Comparison of ENCODE assay signal across 14 cellular contexts in genomic region chr2:25372405-25373268, GRCh38. TPM values are rescaled to one million over a fixed set of nuclear protein-coding genes. Genes with fewer than 3 reads are reported as not detected.
A peak's percentile ranks its signal among the peaks of the same experiment; 100 is the strongest.
DNase-seq lines count a peak whose midpoint lies in the region; ATAC-seq and TF ChIP-seq lines count a peak whose summit lies in the region.
"Had no signal": no experiment of that assay in that cellular context is flagged by ENCODE, and none has a peak within 500 bp of the region (broad histone marks: within the 10 kb centered on the region; RNA-seq: fewer than 3 reads in every experiment).

No MANE protein-coding gene starts in this region.

- peak overlapping the region; percentile 86 for H3K27ac Mint-ChIP-seq in stimulated activated effector memory CD8-positive, alpha-beta T cell treated with anti-CD3 and anti-CD28 coated beads, Interleukin-12 subunit alpha, Interleukin-12 subunit beta, amount 100 ng/mL, for 72 hours
- peak overlapping the region in 2 of 7 donors; percentile 20 to 46 for H3K27ac Mint-ChIP-seq in CD14-positive monocyte

- H3K9me3 ChIP-seq in A673 (ENCODE audit: low read depth, low read length, poor library complexity, severe bottlenecking): no peaks in the 10 kb centered on the region
- H3K9me3 ChIP-seq: left ventricle myocardium inferior, ovary had no signal

- intact Hi-C loops in A673 (cut with micrococcal nuclease; ENCODE audit: unreplicated experiment) (no loop called here), CD14-positive monocyte (cut with micrococcal nuclease) (no loop called here)

- CTCF ChIA-PET in A673 (lab: Charles Lee): interaction anchor here (0.6 kb wide), 1 partner anchor 11 kb away, joined by 3 read pairs; no protein-coding TSS in a partner anchor

- H3K36me3 Mint-ChIP-seq in stimulated activated effector memory CD8-positive, alpha-beta T cell treated with anti-CD3 and anti-CD28 coated beads, Interleukin-12 subunit alpha, Interleukin-12 subunit beta, amount 100 ng/mL, for 72 hours: peaks cover 6% of the 10 kb centered on the region
- H3K36me3 Mint-ChIP-seq in CD14-positive monocyte: no peaks in the 10 kb centered on the region

- H3K36me3 ChIP-seq in A673 (ENCODE audit: insufficient read depth, low read length, poor library complexity, severe bottlenecking): no peaks in the 10 kb centered on the region
- H3K36me3 ChIP-seq: left ventricle myocardium inferior, ovary had no signal

- H3K4me3 ChIP-seq in A673 (ENCODE audit: low read depth, low read length, poor library complexity, severe bottlenecking): no peak overlapping the region
- H3K4me3 ChIP-seq: left ventricle myocardium inferior, ovary had no signal

- H3K4me1 ChIP-seq in A673 (ENCODE audit: insufficient read depth, low read length, poor library complexity, severe bottlenecking): peaks cover 13% of the 10 kb centered on the region

- TF ChIP-seq CTCF in A673 (conservative IDR thresholded peaks at IDR 0.05; ENCODE audit: low read depth, low read length) (no peak), CD14-positive monocyte (IDR thresholded peaks at IDR 0.05) (no peak)

- ATAC-seq in left lobe of liver: no peak
- no peak for ATAC-seq in stimulated activated effector memory CD8-positive, alpha-beta T cell treated with anti-CD3 and anti-CD28 coated beads, Interleukin-12 subunit alpha, Interleukin-12 subunit beta, amount 100 ng/mL, for 72 hours

- peaks cover 6 to 12% (median 8%) of the 10 kb centered on the region in 3 donors for H3K27me3 Mint-ChIP-seq in CD14-positive monocyte (ENCODE audit: low read depth in 3 of 3)

- no peaks in the 10 kb centered on the region for H3K9me3 Mint-ChIP-seq in stimulated activated effector memory CD8-positive, alpha-beta T cell treated with anti-CD3 and anti-CD28 coated beads, Interleukin-12 subunit alpha, Interleukin-12 subunit beta, amount 100 ng/mL, for 72 hours
- no peaks in the 10 kb centered on the region for H3K9me3 Mint-ChIP-seq in CD14-positive monocyte

- no TSS peak for BruUV-seq in A673 (replicated peaks; lab: Mats Ljungman, UMichigan)

- peaks cover 21% of the 10 kb centered on the region for H3K4me1 Mint-ChIP-seq in stimulated activated effector memory CD8-positive, alpha-beta T cell treated with anti-CD3 and anti-CD28 coated beads, Interleukin-12 subunit alpha, Interleukin-12 subunit beta, amount 100 ng/mL, for 72 hours
- peaks cover 17% of the 10 kb centered on the region for H3K4me1 Mint-ChIP-seq in CD14-positive monocyte

- peak; percentile 55 for DNase-seq in activated CD8-positive, alpha-beta memory T cell treated with anti-CD3 and anti-CD28 coated beads for 24 hours
- no peak for DNase-seq in activated CD8-positive, alpha-beta memory T cell treated with anti-CD3 and anti-CD28 coated beads, Interleukin-2, amount 50 U/mL, for 4 hours
- DNase-seq in activated CD8-positive, alpha-beta memory T cell treated with anti-CD3 and anti-CD28 coated beads, Interleukin-2, amount 50 U/mL, for 48 hours: peak; percentile 41
- DNase-seq in left lobe of liver (ENCODE audit: low spot score): peak; percentile 45
- DNase-seq in stimulated activated effector memory CD8-positive, alpha-beta T cell treated with anti-CD3 and anti-CD28 coated beads, Interleukin-12 subunit alpha, Interleukin-12 subunit beta, amount 100 ng/mL, for 72 hours (ENCODE audit: low spot score in 2 of 2): no peak
- DNase-seq in foreskin melanocyte: no peak
- no peak for DNase-seq in A673 (ENCODE audit: low spot score)
- no peak for DNase-seq in CD14-positive monocyte (ENCODE audit: low spot score)
- DNase-seq: HCEC 1CT; left ventricle myocardium inferior; NK-92 treated with Interleukin-12 subunit alpha and Interleukin-12 subunit beta, amount 100 ng/mL, for 24 hours; stimulated activated CD4-positive, alpha-beta T cell treated with anti-CD3 and anti-CD28 coated beads, Interleukin-2, amount 100 ng/mL, for 24 hours; stimulated activated naive CD4-positive, alpha-beta T cell treated with Interleukin-2 at 50 U/mL for 16 hours had no signal

- no peak overlapping the region for H3K4me3 Mint-ChIP-seq in stimulated activated effector memory CD8-positive, alpha-beta T cell treated with anti-CD3 and anti-CD28 coated beads, Interleukin-12 subunit alpha, Interleukin-12 subunit beta, amount 100 ng/mL, for 72 hours
- H3K4me3 Mint-ChIP-seq in CD14-positive monocyte: no peak overlapping the region

- H3K27ac ChIP-seq in A673 (ENCODE audit: low read depth, low read length, poor library complexity, severe bottlenecking): no peak overlapping the region
- H3K27ac ChIP-seq: ovary had no signal

- no peaks in the 10 kb centered on the region for H3K27me3 ChIP-seq in A673 (replicated peaks; ENCODE audit: insufficient read depth, low read depth, low read length, poor library complexity)
- H3K27me3 ChIP-seq: ovary had no signal

- POLR2A ChIA-PET in A673 (lab: Charles Lee; ENCODE audit: low non-redundant PET): no interaction called here

RNA-seq across cellular contexts. Expression of gene DNMT3A, which starts 30.9 kb away (rescaled TPM):
- total RNA-seq in left lobe of liver (8.3 TPM), A673 (2021) (109 and 123 TPM in 2 replicates)
- 1 to 10 TPM; 1.7 to 2.7 TPM for polyA plus RNA-seq in CD14-positive monocyte

Comparison
In these comparisons a context has a peak if more than half of its experiments do, and no peak if none do; other contexts are left out.
1. DNase-seq: peak in activated CD8-positive, alpha-beta memory T cell treated with anti-CD3 and anti-CD28 coated beads for 24 hours (single experiment), activated CD8-positive, alpha-beta memory T cell treated with anti-CD3 and anti-CD28 coated beads, Interleukin-2, amount 50 U/mL, for 48 hours (single experiment) and left lobe of liver (single experiment); none in activated CD8-positive, alpha-beta memory T cell treated with anti-CD3 and anti-CD28 coated beads, Interleukin-2, amount 50 U/mL, for 4 hours (single experiment), stimulated activated effector memory CD8-positive, alpha-beta T cell treated with anti-CD3 and anti-CD28 coated beads, Interleukin-12 subunit alpha, Interleukin-12 subunit beta, amount 100 ng/mL, for 72 hours (0 of 2), foreskin melanocyte (single experiment), A673 (single experiment) and CD14-positive monocyte (single experiment).
2. RNA of gene DNMT3A, which starts 30.9 kb away (total RNA-seq): 109 to 123 TPM in A673; 8.3 TPM in left lobe of liver (single experiment); every median in the first group is over 10 times any median in the second.